ENCODE assay signal across 20 cellular contexts in the genomic region with DNA sequence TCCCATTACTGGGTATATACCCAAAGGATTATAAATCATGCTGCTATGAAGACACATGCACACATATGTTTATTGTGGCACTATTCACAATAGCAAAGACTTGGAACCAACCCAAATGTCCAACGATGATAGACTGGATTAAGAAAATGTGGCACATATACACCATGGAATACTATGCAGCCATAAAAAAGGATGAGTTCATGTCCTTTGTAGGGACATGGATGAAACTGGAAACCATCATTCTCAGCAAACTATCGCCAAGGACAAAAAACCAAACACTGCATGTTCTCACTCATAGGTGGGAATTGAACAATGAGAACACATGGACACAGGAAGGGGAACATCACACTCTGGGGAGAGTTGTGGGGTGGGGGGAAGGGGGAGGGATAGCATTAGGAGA. TPM values are rescaled to one million over a fixed set of nuclear protein-coding genes. Genes with fewer than 3 reads are reported as not detected.
"Had no signal": no experiment of that assay in that cellular context is flagged by ENCODE, and none has a peak within 500 bp of the region (broad histone marks: within the 10 kb centered on the region; RNA-seq: fewer than 3 reads in every experiment).

No MANE protein-coding gene starts in this region.

RNA-seq across cellular contexts. Expression of a gene that starts 15.3 kb away (rescaled TPM):
- total RNA-seq: activated naive CD4-positive, alpha-beta T cell treated with anti-CD3 and anti-CD28 coated beads for 36 hours; activated naive CD4-positive, alpha-beta T cell treated with anti-CD3 and anti-CD28 coated beads, Interleukin-2, amount 50 U/mL, for 72 hours; activated naive CD8-positive, alpha-beta T cell treated with anti-CD3 and anti-CD28 coated beads for 36 hours; activated naive CD8-positive, alpha-beta T cell treated with anti-CD3 and anti-CD28 coated beads, Interleukin-2, amount 10 ng/mL, durations not matched to agents 7 days and 5 days; activated T-cell treated with anti-CD3 and anti-CD28 coated beads, Interleukin-2, amount 50 U/mL, for 4 hours; activated T-cell treated with anti-CD3 and anti-CD28 coated beads, Interleukin-2, amount 50 U/mL, for 72 hours; activated T-helper 1 cell treated with anti-CD3 and anti-CD28 coated beads, Interleukin-12 subunit alpha, Interleukin-12 subunit beta, Interleukin-2, Interleukin-4 antibody, amounts not matched to agents 30 ng/mL and 10 ng/mL and 1 ng/mL, durations not matched to agents 14 hours and 24 hours and 36 hours; activated T-helper 17 cell treated with anti-CD3 and anti-CD28 coated beads, Interleukin-2, amount 50 U/mL, for 72 hours; activated T-helper 2 cell treated with anti-CD3 and anti-CD28 coated beads, Interferon-gamma antibody, Interleukin-2, Interleukin-4, amounts not matched to agents 10 μg/mL and 5 μg/mL and 100 μg/mL, durations not matched to agents 14 hours and 24 hours and 36 hours; adrenal gland; aorta; ascending aorta; astrocyte; body of pancreas; bronchial epithelial cell; cardiac muscle cell; cardiac septum; cerebellum; chondrocyte had no signal
- polyA plus RNA-seq: adipose tissue, adrenal gland, aorta, cardiac muscle cell had no signal

RNA-seq across cellular contexts. Expression of a gene that starts 33.5 kb away (rescaled TPM):
- total RNA-seq: activated naive CD4-positive, alpha-beta T cell treated with anti-CD3 and anti-CD28 coated beads for 36 hours; activated naive CD4-positive, alpha-beta T cell treated with anti-CD3 and anti-CD28 coated beads, Interleukin-2, amount 50 U/mL, for 72 hours; activated naive CD8-positive, alpha-beta T cell treated with anti-CD3 and anti-CD28 coated beads for 36 hours; activated naive CD8-positive, alpha-beta T cell treated with anti-CD3 and anti-CD28 coated beads, Interleukin-2, amount 10 ng/mL, durations not matched to agents 7 days and 5 days; activated T-cell treated with anti-CD3 and anti-CD28 coated beads, Interleukin-2, amount 50 U/mL, for 4 hours; activated T-cell treated with anti-CD3 and anti-CD28 coated beads, Interleukin-2, amount 50 U/mL, for 72 hours; activated T-helper 1 cell treated with anti-CD3 and anti-CD28 coated beads, Interleukin-12 subunit alpha, Interleukin-12 subunit beta, Interleukin-2, Interleukin-4 antibody, amounts not matched to agents 30 ng/mL and 10 ng/mL and 1 ng/mL, durations not matched to agents 14 hours and 24 hours and 36 hours; activated T-helper 17 cell treated with anti-CD3 and anti-CD28 coated beads, Interleukin-2, amount 50 U/mL, for 72 hours; activated T-helper 2 cell treated with anti-CD3 and anti-CD28 coated beads, Interferon-gamma antibody, Interleukin-2, Interleukin-4, amounts not matched to agents 10 μg/mL and 5 μg/mL and 100 μg/mL, durations not matched to agents 14 hours and 24 hours and 36 hours; body of pancreas; bronchial epithelial cell; chondrocyte had no signal
